8 cellular contexts compared by ENCODE assay signal in the genomic region with DNA sequence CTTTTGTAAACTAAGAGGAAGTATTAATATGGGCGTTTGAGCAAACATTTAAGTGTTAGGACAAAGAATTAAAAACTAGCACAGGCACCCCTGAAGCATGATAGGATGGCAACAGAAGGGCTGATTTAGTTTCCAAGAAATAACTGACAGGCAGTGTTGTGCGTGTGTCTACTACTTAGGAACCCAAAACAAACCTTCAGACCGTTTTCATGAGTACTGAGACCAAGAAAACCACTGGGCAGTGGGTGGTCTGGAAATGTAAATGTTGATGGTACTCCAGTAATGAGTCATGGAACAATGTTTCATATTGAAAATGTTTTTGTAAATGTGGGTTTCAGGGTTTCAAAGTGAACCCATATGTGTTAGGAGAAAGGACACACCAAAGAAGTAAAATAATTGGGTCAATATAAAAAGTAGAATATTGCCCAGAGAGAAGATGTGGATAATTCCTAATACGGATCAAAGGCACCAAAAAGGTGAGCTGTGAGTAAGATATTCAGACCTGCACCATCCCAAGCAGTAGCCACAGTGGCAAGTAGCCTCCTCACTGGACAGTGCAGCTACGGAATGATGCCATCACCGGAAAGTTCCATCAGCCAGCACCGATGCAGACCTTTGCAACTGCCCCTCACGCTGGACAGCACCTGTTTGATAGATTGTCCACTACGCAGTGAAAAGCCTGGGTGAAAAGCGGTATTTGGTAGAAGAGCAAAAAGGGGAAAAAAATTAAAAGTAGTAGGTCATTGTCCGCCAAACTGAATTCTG. TPM values are rescaled to one million over a fixed set of nuclear protein-coding genes. Genes with fewer than 3 reads are reported as not detected.
A peak's percentile ranks its signal among the peaks of the same experiment; 100 is the strongest.
DNase-seq lines count a peak whose midpoint lies in the region; ATAC-seq and TF ChIP-seq lines count a peak whose summit lies in the region.
"Not testable (repeated sequence)": the region's sequence is repeated elsewhere in the genome, so short reads cannot be mapped to it uniquely, and the experiment has no call there.

No MANE protein-coding gene starts in this region.

- not testable (repeated sequence) for H3K4me3 Mint-ChIP-seq in CD4-positive, CD25-positive, alpha-beta regulatory T cell; activated CD4-positive, alpha-beta T cell treated with anti-CD3 and anti-CD28 coated beads for 36 hours; activated naive CD8-positive, alpha-beta T cell
- peak overlapping the region; percentile 8 for H3K4me3 Mint-ChIP-seq in activated T-cell treated with anti-CD3 and anti-CD28 coated beads, Interleukin-2, amount 50 U/mL, for 24 hours

- not testable (repeated sequence) for H3K27me3 ChIP-seq in CD4-positive, CD25-positive, alpha-beta regulatory T cell (ENCODE audit: control insufficient read depth, insufficient read depth, low read length); MM.1S (replicated peaks; ENCODE audit: insufficient read depth, low read length)

- not testable (repeated sequence) for TF ChIP-seq CTCF in MM.1S (IDR thresholded peaks at IDR 0.05; ENCODE audit: low read length)

- POLR2A ChIA-PET in activated CD4-positive, alpha-beta T cell treated with anti-CD3 and anti-CD28 coated beads for 36 hours (lab: Charles Lee): interaction anchor here (0.6 kb wide), 1 partner anchor 25 kb away, joined by 3 read pairs; no protein-coding TSS in a partner anchor

- not testable (repeated sequence) for H3K9ac ChIP-seq in MM.1S (ENCODE audit: low read length)

- not testable (repeated sequence) for H3K4me1 ChIP-seq in CD4-positive, CD25-positive, alpha-beta regulatory T cell (ENCODE audit: control insufficient read depth, insufficient read depth, low read length, poor library complexity, severe bottlenecking); MM.1S (ENCODE audit: low read length)

- intact Hi-C loops in activated CD4-positive, alpha-beta T cell treated with anti-CD3 and anti-CD28 coated beads for 36 hours (cut with DNase I, micrococcal nuclease): not testable (repeated sequence)

- H3K27me3 Mint-ChIP-seq in CD4-positive, CD25-positive, alpha-beta regulatory T cell; activated CD4-positive, alpha-beta T cell treated with anti-CD3 and anti-CD28 coated beads for 36 hours; activated T-cell treated with anti-CD3 and anti-CD28 coated beads, Interleukin-2, amount 50 U/mL, for 24 hours; activated naive CD8-positive, alpha-beta T cell: not testable (repeated sequence)

- H3K9me2 ChIP-seq in MM.1S (replicated peaks; ENCODE audit: insufficient read depth, low read length): not testable (repeated sequence)

- H2AFZ ChIP-seq in MM.1S (ENCODE audit: low read length): not testable (repeated sequence)

- H4K20me1 ChIP-seq in MM.1S (ENCODE audit: insufficient read depth, low read length): not testable (repeated sequence)

- peak in 1 of 2 donors; percentile 25 for ATAC-seq in CD4-positive, CD25-positive, alpha-beta regulatory T cell (ENCODE audit: low read depth in 2 of 2)
- peak; percentile 39 for ATAC-seq in activated CD4-positive, alpha-beta T cell treated with anti-CD3 and anti-CD28 coated beads for 36 hours

- not testable (repeated sequence) for H3K9me3 Mint-ChIP-seq in CD4-positive, CD25-positive, alpha-beta regulatory T cell; activated CD4-positive, alpha-beta T cell treated with anti-CD3 and anti-CD28 coated beads for 36 hours (ENCODE audit: low read depth); activated T-cell treated with anti-CD3 and anti-CD28 coated beads, Interleukin-2, amount 50 U/mL, for 24 hours; activated naive CD8-positive, alpha-beta T cell (ENCODE audit: low read depth)

- CTCF ChIA-PET in activated CD4-positive, alpha-beta T cell treated with anti-CD3 and anti-CD28 coated beads for 36 hours (lab: Charles Lee): not testable (repeated sequence)

- H3F3A ChIP-seq in MM.1S (ENCODE audit: insufficient read depth, low read length): not testable (repeated sequence)

- peaks cover 49% of the 10 kb centered on the region for H3K36me3 Mint-ChIP-seq in CD4-positive, CD25-positive, alpha-beta regulatory T cell
- peaks cover 37% of the 10 kb centered on the region for H3K36me3 Mint-ChIP-seq in activated CD4-positive, alpha-beta T cell treated with anti-CD3 and anti-CD28 coated beads for 36 hours (ENCODE audit: low read depth)
- peaks cover 61% of the 10 kb centered on the region for H3K36me3 Mint-ChIP-seq in activated T-cell treated with anti-CD3 and anti-CD28 coated beads, Interleukin-2, amount 50 U/mL, for 24 hours (ENCODE audit: low read depth)
- peaks cover 25% of the 10 kb centered on the region for H3K36me3 Mint-ChIP-seq in activated naive CD8-positive, alpha-beta T cell

- not testable (repeated sequence) for H3K4me2 ChIP-seq in MM.1S (ENCODE audit: low read depth, low read length)

- peaks cover 38% of the 10 kb centered on the region for H3K36me3 ChIP-seq in CD4-positive, CD25-positive, alpha-beta regulatory T cell (ENCODE audit: control insufficient read depth, insufficient read depth, low read length)
- not testable (repeated sequence) for H3K36me3 ChIP-seq in MM.1S (replicated peaks; ENCODE audit: insufficient read depth, low read length)

- peak in 1 of 3 donors; percentile 19 for DNase-seq in CD4-positive, CD25-positive, alpha-beta regulatory T cell
- DNase-seq in MM.1S: peak; percentile 5
- DNase-seq in activated CD4-positive, alpha-beta T cell treated with anti-CD3 and anti-CD28 coated beads for 36 hours; activated T-cell treated with anti-CD3 and anti-CD28 coated beads, Interleukin-2, amount 50 U/mL, for 24 hours: not testable (repeated sequence)
- DNase-seq in brain pericyte (ENCODE audit: low read depth, low spot score): peak; percentile 57
- DNase-seq in mesenteric fat pad (ENCODE audit: low spot score): peak; percentile 89
- DNase-seq in stimulated activated CD8-positive, alpha-beta memory T cell treated with anti-CD3 and anti-CD28 coated beads, Interleukin-4, amount 100 ng/mL, for 48 hours: peak; percentile 39

- H3K79me2 ChIP-seq in MM.1S (ENCODE audit: low read length): not testable (repeated sequence)

- H3K27ac Mint-ChIP-seq in CD4-positive, CD25-positive, alpha-beta regulatory T cell: peak overlapping the region in 2 of 3 donors; percentile 20 to 88
- H3K27ac Mint-ChIP-seq in activated CD4-positive, alpha-beta T cell treated with anti-CD3 and anti-CD28 coated beads for 36 hours: peak overlapping the region; percentile 63
- peak overlapping the region; percentile 73 for H3K27ac Mint-ChIP-seq in activated T-cell treated with anti-CD3 and anti-CD28 coated beads, Interleukin-2, amount 50 U/mL, for 24 hours
- H3K27ac Mint-ChIP-seq in activated naive CD8-positive, alpha-beta T cell: peak overlapping the region; percentile 67

- not testable (repeated sequence) for H3K27ac ChIP-seq in CD4-positive, CD25-positive, alpha-beta regulatory T cell (ENCODE audit: insufficient read depth, low read length, poor library complexity, severe bottlenecking); MM.1S (ENCODE audit: low read length)

- H3K4me3 ChIP-seq in CD4-positive, CD25-positive, alpha-beta regulatory T cell (ENCODE audit: low read depth, low read length); MM.1S (ENCODE audit: low read length): not testable (repeated sequence)

- H3K4me1 Mint-ChIP-seq in CD4-positive, CD25-positive, alpha-beta regulatory T cell: peaks cover 5 to 12% (median 8%) of the 10 kb centered on the region in 4 donors
- H3K4me1 Mint-ChIP-seq in activated CD4-positive, alpha-beta T cell treated with anti-CD3 and anti-CD28 coated beads for 36 hours: peaks cover 18% of the 10 kb centered on the region
- H3K4me1 Mint-ChIP-seq in activated T-cell treated with anti-CD3 and anti-CD28 coated beads, Interleukin-2, amount 50 U/mL, for 24 hours (ENCODE audit: low read depth): peaks cover 26% of the 10 kb centered on the region
- not testable (repeated sequence) for H3K4me1 Mint-ChIP-seq in activated naive CD8-positive, alpha-beta T cell (ENCODE audit: low read depth)

- H3K9me3 ChIP-seq in CD4-positive, CD25-positive, alpha-beta regulatory T cell (ENCODE audit: control insufficient read depth in 2 of 2, low read length in 2 of 2); MM.1S (replicated peaks; ENCODE audit: insufficient read depth, low read length): not testable (repeated sequence)

RNA-seq across cellular contexts. Expression of a gene that starts 29.0 kb away (rescaled TPM):
- total RNA-seq in CD4-positive, CD25-positive, alpha-beta regulatory T cell: 1.5 TPM
- under 1 TPM in 2 of 4 donors, not detected in 2; 0.14 to 0.47 TPM for polyA plus RNA-seq in CD4-positive, CD25-positive, alpha-beta regulatory T cell
- total RNA-seq in activated CD4-positive, alpha-beta T cell treated with anti-CD3 and anti-CD28 coated beads for 36 hours: under 1 TPM; 0.30 to 0.54 TPM
- total RNA-seq in mesenteric fat pad: 2.0 TPM
